Comparison of ENCODE assay signal across 11 cellular contexts in the genomic region with DNA sequence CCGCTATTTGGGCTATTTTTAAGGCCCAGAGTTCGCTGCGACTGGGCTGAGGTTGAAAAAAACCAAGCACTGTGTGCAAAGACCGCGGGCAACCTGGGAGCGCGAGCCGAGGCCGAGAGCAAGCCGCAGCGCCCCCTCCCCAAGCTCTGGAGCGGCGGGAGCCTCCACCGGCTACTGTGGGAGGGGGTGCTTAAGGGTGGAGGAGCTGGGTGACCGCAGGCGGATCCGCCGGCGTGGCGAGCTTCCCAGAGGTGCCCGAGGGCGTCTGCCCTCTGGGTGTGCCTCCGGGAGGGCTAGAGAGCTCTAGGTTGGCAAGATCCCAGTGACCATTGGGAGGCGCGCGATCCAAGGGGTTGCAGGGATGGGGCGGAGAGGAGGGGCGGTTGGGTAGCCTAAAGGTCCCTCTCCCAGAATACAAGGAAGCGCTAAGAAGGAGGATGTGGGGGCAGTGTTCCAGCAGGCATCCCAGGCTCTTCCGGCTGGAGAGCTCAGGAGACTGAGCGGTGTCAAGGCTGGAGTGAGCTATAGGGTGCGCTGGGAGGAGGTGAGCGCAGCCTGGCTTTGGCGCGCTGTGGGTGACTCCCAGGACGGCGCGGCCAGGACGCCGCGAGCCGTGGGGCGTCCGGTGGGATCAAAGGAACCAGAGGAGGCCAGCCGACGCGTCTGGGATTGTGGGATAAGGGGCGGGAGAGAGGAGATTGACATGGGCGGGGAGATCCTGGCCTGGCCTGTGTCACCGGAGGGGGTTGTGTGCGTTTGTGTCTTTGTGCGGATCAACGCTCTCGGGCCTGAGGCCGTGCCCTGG. TPM values are rescaled to one million over a fixed set of nuclear protein-coding genes. Genes with fewer than 3 reads are reported as not detected.
DNase-seq lines count a peak whose midpoint lies in the region; ATAC-seq and TF ChIP-seq lines count a peak whose summit lies in the region.
"Had no signal": no experiment of that assay in that cellular context is flagged by ENCODE, and none has a peak within 500 bp of the region (broad histone marks: within the 10 kb centered on the region; RNA-seq: fewer than 3 reads in every experiment).

No MANE protein-coding gene starts in this region.

- ATAC-seq in activated naive CD8-positive, alpha-beta T cell treated with anti-CD3 and anti-CD28 coated beads, Interleukin-2, amount 50 U/mL, for 24 hours, result peak; percentile 54
- ATAC-seq in HG03045 (IDR thresholded peaks at IDR 0.05; ENCODE audit: unreplicated experiment), result no peak
- ATAC-seq in naive thymus-derived CD4-positive, alpha-beta T cell, result no peak
- ATAC-seq: HCT116 had no signal

- no peak overlapping the region for H3K27ac Mint-ChIP-seq in activated naive CD8-positive, alpha-beta T cell treated with anti-CD3 and anti-CD28 coated beads, Interleukin-2, amount 50 U/mL, for 24 hours
- H3K27ac Mint-ChIP-seq in nephron progenitor cell, result no peak overlapping the region
- peak overlapping the region in 2 of 9 donors; percentile 52 to 61 for H3K27ac Mint-ChIP-seq in naive thymus-derived CD4-positive, alpha-beta T cell

- no peak overlapping the region for H3K27ac ChIP-seq in testis
- H3K27ac ChIP-seq in naive thymus-derived CD4-positive, alpha-beta T cell (ENCODE audit: low read depth, low read length), result no peak overlapping the region

- no peaks in the 10 kb centered on the region for H3K9me3 ChIP-seq in testis
- H3K9me3 ChIP-seq in naive thymus-derived CD4-positive, alpha-beta T cell (ENCODE audit: control insufficient read depth in 2 of 3, low read length in 3 of 3), result no peaks in the 10 kb centered on the region

- peaks cover 9% of the 10 kb centered on the region for H3K4me1 ChIP-seq in testis
- H3K4me1 ChIP-seq in naive thymus-derived CD4-positive, alpha-beta T cell (ENCODE audit: control insufficient read depth in 2 of 2, insufficient read depth in 2 of 2, low read length in 2 of 2), result no peaks in the 10 kb centered on the region

- POLR2A ChIA-PET in naive thymus-derived CD4-positive, alpha-beta T cell (lab: Charles Lee), result no interaction called here

- TF ChIP-seq POLR2A in testis (IDR thresholded peaks at IDR 0.05), result no peak

- no peaks in the 10 kb centered on the region for H3K27me3 ChIP-seq in testis
- H3K27me3 ChIP-seq in naive thymus-derived CD4-positive, alpha-beta T cell (ENCODE audit: control insufficient read depth in 2 of 2, insufficient read depth in 2 of 2, low read length in 2 of 2), result peaks cover 13 to 33% of the 10 kb centered on the region in 2 donors

- CTCF ChIA-PET in naive thymus-derived CD4-positive, alpha-beta T cell (lab: Charles Lee), result no interaction called here

- no peaks in the 10 kb centered on the region for H3K36me3 ChIP-seq in testis (ENCODE audit: low read depth, missing control alignments)
- no peaks in the 10 kb centered on the region for H3K36me3 ChIP-seq in naive thymus-derived CD4-positive, alpha-beta T cell (ENCODE audit: control insufficient read depth in 2 of 3, insufficient read depth in 3 of 3, low read length in 3 of 3)

- intact Hi-C loops in testis (cut with DNase I; ENCODE audit: low total_unique reads), result no loop called here
- intact Hi-C loops in naive thymus-derived CD4-positive, alpha-beta T cell (cut with micrococcal nuclease), result no loop called here

- DNase-seq in DMS79 (lab: John Stamatoyannopoulos, UW) (peak; percentile 64), NCI-H2029 treated with DMSO at 0.1 percent for 48 hours (lab: John Stamatoyannopoulos, UW) (peak; percentile 41), nephron progenitor cell (peak; percentile 52), pons (ENCODE audit: low spot score) (no peak), testis (no peak)
- no peak for DNase-seq in activated naive CD8-positive, alpha-beta T cell treated with anti-CD3 and anti-CD28 coated beads, Interleukin-2, amount 50 U/mL, for 24 hours
- no peak for DNase-seq in naive thymus-derived CD4-positive, alpha-beta T cell
- DNase-seq: NCI-H1694 treated with DMSO at 0.1 percent for 48 hours; stimulated activated CD8-positive, alpha-beta memory T cell treated with anti-CD3 and anti-CD28 coated beads, Interleukin-4, amount 100 ng/mL, for 48 hours had no signal

- peaks cover 8% of the 10 kb centered on the region for H3K4me1 Mint-ChIP-seq in activated naive CD8-positive, alpha-beta T cell treated with anti-CD3 and anti-CD28 coated beads, Interleukin-2, amount 50 U/mL, for 24 hours
- peaks cover 29% of the 10 kb centered on the region for H3K4me1 Mint-ChIP-seq in nephron progenitor cell
- peaks cover 0 to 26% (median 14%) of the 10 kb centered on the region in 7 donors for H3K4me1 Mint-ChIP-seq in naive thymus-derived CD4-positive, alpha-beta T cell

- H3K9me3 Mint-ChIP-seq in activated naive CD8-positive, alpha-beta T cell treated with anti-CD3 and anti-CD28 coated beads, Interleukin-2, amount 50 U/mL, for 24 hours, result peaks cover 6% of the 10 kb centered on the region
- H3K9me3 Mint-ChIP-seq in nephron progenitor cell, result no peaks in the 10 kb centered on the region
- peaks cover 0 to 31% (median 6%) of the 10 kb centered on the region in 11 donors for H3K9me3 Mint-ChIP-seq in naive thymus-derived CD4-positive, alpha-beta T cell

- H3K4me3 ChIP-seq in testis, result peak overlapping the region in 1 of 2 donors; percentile 32
- H3K4me3 ChIP-seq in naive thymus-derived CD4-positive, alpha-beta T cell (ENCODE audit: low read length), result no peak overlapping the region

- 5 to 6% methylated on average over 46 to 54 of the region's 55 CpGs for WGBS in testis, 2 donors

- no peaks in the 10 kb centered on the region for H3K36me3 Mint-ChIP-seq in activated naive CD8-positive, alpha-beta T cell treated with anti-CD3 and anti-CD28 coated beads, Interleukin-2, amount 50 U/mL, for 24 hours (ENCODE audit: low read depth)
- no peaks in the 10 kb centered on the region for H3K36me3 Mint-ChIP-seq in nephron progenitor cell (ENCODE audit: low read depth)
- H3K36me3 Mint-ChIP-seq in naive thymus-derived CD4-positive, alpha-beta T cell, result peaks cover 0 to 12% (median 3%) of the 10 kb centered on the region in 5 donors

- no peak for TF ChIP-seq CTCF in nephron progenitor cell (IDR thresholded peaks at IDR 0.05)
- no peak for TF ChIP-seq CTCF in testis (IDR thresholded peaks at IDR 0.05)

- no peak overlapping the region for H3K4me3 Mint-ChIP-seq in activated naive CD8-positive, alpha-beta T cell treated with anti-CD3 and anti-CD28 coated beads, Interleukin-2, amount 50 U/mL, for 24 hours
- H3K4me3 Mint-ChIP-seq in nephron progenitor cell, result peak overlapping the region; percentile 66
- H3K4me3 Mint-ChIP-seq in naive thymus-derived CD4-positive, alpha-beta T cell, result peak overlapping the region in 2 of 10 donors; percentile 12 to 63

- peaks cover 94% of the 10 kb centered on the region for H3K27me3 Mint-ChIP-seq in activated naive CD8-positive, alpha-beta T cell treated with anti-CD3 and anti-CD28 coated beads, Interleukin-2, amount 50 U/mL, for 24 hours
- H3K27me3 Mint-ChIP-seq in nephron progenitor cell (ENCODE audit: low read depth, poor library complexity), result peaks cover 100% of the 10 kb centered on the region
- H3K27me3 Mint-ChIP-seq in naive thymus-derived CD4-positive, alpha-beta T cell, result peaks cover 88 to 97% (median 92%) of the 10 kb centered on the region in 5 donors

RNA-seq across cellular contexts. Expression of gene DLX5, which starts 8.0 kb away (rescaled TPM):
- total RNA-seq in testis, result 1 to 10 TPM; 2.3 to 2.6 TPM
- polyA plus RNA-seq in testis (ENCODE audit: insufficient read depth, low read depth, low replicate concordance), result 1.3 TPM
- not detected for total RNA-seq in naive thymus-derived CD4-positive, alpha-beta T cell
- polyA plus RNA-seq in naive thymus-derived CD4-positive, alpha-beta T cell, result not detected

RNA-seq across cellular contexts. Expression of gene DLX6, which starts 11.2 kb away (rescaled TPM):
- total RNA-seq in testis, result 10 to 100 TPM in 1 of 2 donors, 1 to 10 TPM in 1; 7.3 to 10.1 TPM
- polyA plus RNA-seq in testis (ENCODE audit: insufficient read depth, low read depth, low replicate concordance), result 6.6 TPM
- not detected for total RNA-seq in naive thymus-derived CD4-positive, alpha-beta T cell
- polyA plus RNA-seq in naive thymus-derived CD4-positive, alpha-beta T cell, result not detected

Comparison
In these comparisons a context has a peak if more than half of its experiments do, and no peak if none do; other contexts are left out.
1. DNase-seq: peak in DMS79 (single experiment), NCI-H2029 treated with DMSO at 0.1 percent for 48 hours (single experiment) and nephron progenitor cell (single experiment); none in activated naive CD8-positive, alpha-beta T cell treated with anti-CD3 and anti-CD28 coated beads, Interleukin-2, amount 50 U/mL, for 24 hours (single experiment), pons (single experiment), testis (single experiment) and naive thymus-derived CD4-positive, alpha-beta T cell (0 of 9).
2. RNA of gene DLX6, which starts 11.2 kb away (total RNA-seq): 7.3 to 10.1 TPM in testis; not detected in naive thymus-derived CD4-positive, alpha-beta T cell; every median in the first group is over 4 times any median in the second.